ENCODE assay signal across 9 cellular contexts in genomic region chrX:150200820-150201287, GRCh38.
DNase-seq lines count a peak whose midpoint lies in the region; ATAC-seq and TF ChIP-seq lines count a peak whose summit lies in the region.
"Had no signal": no experiment of that assay in that cellular context is flagged by ENCODE, and none has a peak within 500 bp of the region (broad histone marks: within the 10 kb centered on the region; RNA-seq: fewer than 3 reads in every experiment).

No MANE protein-coding gene starts in this region.

- H3K4me3 ChIP-seq in coronary artery = no peak overlapping the region
- no peak overlapping the region for H3K4me3 ChIP-seq in psoas muscle
- H3K4me3 ChIP-seq in HAP-1 = no peak overlapping the region
- H3K4me3 ChIP-seq: Peyer's patch had no signal

- ATAC-seq in GM19468 (IDR thresholded peaks at IDR 0.05; ENCODE audit: extremely low read depth, unreplicated experiment) (peak; percentile 88), HG03460 (IDR thresholded peaks at IDR 0.05; ENCODE audit: unreplicated experiment) (peak; percentile 100), psoas muscle (peak; percentile 86 to 94 (median 91))

- DNase-seq in DMS153 treated with DMSO at 0.1 percent for 48 hours (lab: John Stamatoyannopoulos, UW; ENCODE audit: unreplicated experiment) = peak; percentile 77
- peak; percentile 92 for DNase-seq in SW480 (ENCODE audit: low spot score)
- DNase-seq in coronary artery (ENCODE audit: low spot score) = peak; percentile 78
- peak; percentile 70 to 75 for DNase-seq in psoas muscle
- no peak for DNase-seq in hippocampal formation (lab: John Stamatoyannopoulos, UW)
- DNase-seq in HAP-1 (ENCODE audit: low spot score in 2 of 2) = no peak

- intact Hi-C loops in psoas muscle (cut with DNase I) = no loop called here

- WGBS in psoas muscle, 3 donors = 36 to 39% (median 38%) methylated on average over 4 to 5 of the region's 5 CpGs

- peak overlapping the region; percentile 14 to 37 for H3K27ac ChIP-seq in coronary artery
- peak overlapping the region; percentile 42 for H3K27ac ChIP-seq in psoas muscle
- H3K27ac ChIP-seq: Peyer's patch had no signal

- in situ Hi-C loops in HAP-1 (cut with MboI; ENCODE audit: low sequenced_read_pairs) = no loop called here

- H3K36me3 ChIP-seq in psoas muscle (ENCODE audit: insufficient read depth in 1 of 2, low read depth in 1 of 2) = no peaks in the 10 kb centered on the region
- no peaks in the 10 kb centered on the region for H3K36me3 ChIP-seq in HAP-1 (replicated peaks)
- H3K36me3 ChIP-seq: Peyer's patch had no signal

- H3K27me3 ChIP-seq in psoas muscle (ENCODE audit: insufficient read depth in 3 of 3, low read length in 2 of 3) = no peaks in the 10 kb centered on the region
- no peaks in the 10 kb centered on the region for H3K27me3 ChIP-seq in HAP-1 (ENCODE audit: low read depth)
- H3K27me3 ChIP-seq: Peyer's patch had no signal

- H3K9me3 ChIP-seq in psoas muscle (no peaks in the 10 kb centered on the region), HAP-1 (no peaks in the 10 kb centered on the region)
- H3K9me3 ChIP-seq: Peyer's patch had no signal

- H3K4me1 ChIP-seq in psoas muscle (no peaks in the 10 kb centered on the region), HAP-1 (no peaks in the 10 kb centered on the region; the same call in none of the 2 replicates)
- H3K4me1 ChIP-seq: Peyer's patch had no signal

- no peak for TF ChIP-seq CTCF in coronary artery (IDR thresholded peaks at IDR 0.05)
- no peak for TF ChIP-seq CTCF in psoas muscle (IDR thresholded peaks at IDR 0.05)

Comparison
In these comparisons a context has a peak if more than half of its experiments do, and no peak if none do; other contexts are left out.
1. DNase-seq: peak in DMS153 treated with DMSO at 0.1 percent for 48 hours (single experiment), SW480 (single experiment), coronary artery (single experiment) and psoas muscle (2 of 2); none in hippocampal formation (0 of 2) and HAP-1 (0 of 2).
2. Peak in every context shown above with its lines, with median percentiles within 50 percentile points of each other: ATAC-seq.